23 cellular contexts compared by ENCODE assay signal in the genomic region with DNA sequence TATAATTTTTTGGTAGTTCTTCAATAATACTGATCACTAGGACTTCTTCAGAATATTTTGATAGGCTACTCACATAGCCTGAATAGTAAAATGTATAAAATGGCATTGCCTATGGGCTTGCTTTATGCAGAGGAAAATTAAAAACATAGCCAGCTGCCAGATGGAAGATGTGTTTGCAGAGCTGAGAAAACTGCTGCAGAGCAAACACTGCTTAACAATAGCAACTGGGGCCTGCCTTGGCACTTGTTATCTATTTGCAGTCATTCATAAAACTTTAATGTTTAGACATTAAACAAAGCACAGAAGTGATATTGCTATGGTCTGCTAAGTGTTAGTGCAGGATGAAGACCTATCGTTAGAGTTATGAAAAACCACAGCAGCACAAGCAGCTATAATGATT.
A peak's percentile ranks its signal among the peaks of the same experiment; 100 is the strongest.
DNase-seq lines count a peak whose midpoint lies in the region; ATAC-seq and TF ChIP-seq lines count a peak whose summit lies in the region.
"Had no signal": no experiment of that assay in that cellular context is flagged by ENCODE, and none has a peak within 500 bp of the region (broad histone marks: within the 10 kb centered on the region; RNA-seq: fewer than 3 reads in every experiment).

No MANE protein-coding gene starts in this region.

- intact Hi-C loops in mucosa of descending colon (cut with DNase I, micrococcal nuclease) = no loop called here

- H3K9me3 Mint-ChIP-seq in progenitor cell of endocrine pancreas (ENCODE audit: low read depth) = no peaks in the 10 kb centered on the region
- H3K9me3 Mint-ChIP-seq in mesothelial cell of epicardium = no peaks in the 10 kb centered on the region
- H3K9me3 Mint-ChIP-seq: activated naive CD4-positive, alpha-beta T cell treated with anti-CD3 and anti-CD28 coated beads, Interleukin-2, amount 50 U/mL, for 72 hours; neural crest cell had no signal

- H3K36me3 Mint-ChIP-seq in progenitor cell of endocrine pancreas (ENCODE audit: insufficient read depth) (no peaks in the 10 kb centered on the region), mesothelial cell of epicardium (no peaks in the 10 kb centered on the region)
- H3K36me3 Mint-ChIP-seq: activated naive CD4-positive, alpha-beta T cell treated with anti-CD3 and anti-CD28 coated beads, Interleukin-2, amount 50 U/mL, for 72 hours; CD4-positive, alpha-beta memory T cell; immature natural killer cell had no signal

- H3K4me1 Mint-ChIP-seq in progenitor cell of endocrine pancreas (ENCODE audit: low read depth) = peaks cover 40% of the 10 kb centered on the region
- no peaks in the 10 kb centered on the region for H3K4me1 Mint-ChIP-seq in mesothelial cell of epicardium
- H3K4me1 Mint-ChIP-seq: CD4-positive, alpha-beta memory T cell; immature natural killer cell; neural crest cell had no signal

- H3K27me3 Mint-ChIP-seq in progenitor cell of endocrine pancreas (no peaks in the 10 kb centered on the region), mesothelial cell of epicardium (ENCODE audit: low read depth) (peaks cover 3% of the 10 kb centered on the region)
- H3K27me3 Mint-ChIP-seq: stimulated activated naive CD8-positive, alpha-beta T cell treated with anti-CD3 and anti-CD28 coated beads, Interleukin-15, Interleukin-2, amounts not matched to agents 100 ng/mL and 50 ng/mL, for 24 hours had no signal

- H3K4me3 Mint-ChIP-seq in progenitor cell of endocrine pancreas (ENCODE audit: low read depth) (no peak overlapping the region), mesothelial cell of epicardium (no peak overlapping the region)
- H3K4me3 Mint-ChIP-seq: CD4-positive, alpha-beta memory T cell; immature natural killer cell; neural crest cell; stimulated activated naive CD8-positive, alpha-beta T cell treated with anti-CD3 and anti-CD28 coated beads, Interleukin-15, Interleukin-2, amounts not matched to agents 100 ng/mL and 50 ng/mL, for 24 hours had no signal

- ATAC-seq in mucosa of descending colon (peak; percentile 92), GM21576 (IDR thresholded peaks at IDR 0.05; ENCODE audit: unreplicated experiment) (no peak)
- ATAC-seq: activated naive CD4-positive, alpha-beta T cell treated with anti-CD3 and anti-CD28 coated beads, Interleukin-2, amount 50 U/mL, for 72 hours; foreskin keratinocyte; psoas muscle had no signal

- H3K36me3 ChIP-seq in mucosa of descending colon (ENCODE audit: low read depth) = no peaks in the 10 kb centered on the region
- H3K36me3 ChIP-seq: left ventricle myocardium inferior, tibial nerve had no signal

- no peak overlapping the region for H3K4me3 ChIP-seq in mucosa of descending colon
- H3K4me3 ChIP-seq: left ventricle myocardium inferior, psoas muscle, skin epidermis, tibial nerve had no signal

- H3K4me1 ChIP-seq in mucosa of descending colon (ENCODE audit: low read depth) = peaks cover 6% of the 10 kb centered on the region
- H3K4me1 ChIP-seq: foreskin keratinocyte, left ventricle myocardium inferior, psoas muscle, tibial nerve had no signal

- DNase-seq in NCI-H1092 (lab: John Stamatoyannopoulos, UW) (peak; percentile 92), NCI-H187 treated with DMSO at 0.1 percent for 48 hours (lab: John Stamatoyannopoulos, UW) (peak; percentile 60), NCI-H510A (lab: John Stamatoyannopoulos, UW) (peak; percentile 88), mucosa of descending colon (peak in 1 of 3 donors; percentile 33), progenitor cell of endocrine pancreas (ENCODE audit: low spot score, unreplicated experiment) (no peak), mesothelial cell of epicardium (ENCODE audit: low spot score in 2 of 2, unreplicated experiment in 2 of 2) (no peak)
- DNase-seq: activated CD4-positive, alpha-beta T cell treated with anti-CD3 and anti-CD28 coated beads for 1 hour; CD4-positive, alpha-beta memory T cell; cerebellar nuclear complex; erythroblast; foreskin keratinocyte; immature natural killer cell; left ventricle myocardium inferior; NCI-H446 treated with DMSO at 0.1 percent for 48 hours; psoas muscle; Right ventricle myocardium superior; stimulated activated CD4-positive, alpha-beta T cell treated with anti-CD3 and anti-CD28 coated beads, Interleukin-4, amount 100 ng/mL, for 1 hour had no signal

- H3K9me3 ChIP-seq in mucosa of descending colon = no peaks in the 10 kb centered on the region
- H3K9me3 ChIP-seq: left ventricle myocardium inferior, psoas muscle, tibial nerve had no signal

- H3K27ac Mint-ChIP-seq in progenitor cell of endocrine pancreas = no peak overlapping the region
- H3K27ac Mint-ChIP-seq in mesothelial cell of epicardium = no peak overlapping the region
- H3K27ac Mint-ChIP-seq: activated naive CD4-positive, alpha-beta T cell treated with anti-CD3 and anti-CD28 coated beads, Interleukin-2, amount 50 U/mL, for 72 hours; CD4-positive, alpha-beta memory T cell; immature natural killer cell; stimulated activated naive CD8-positive, alpha-beta T cell treated with anti-CD3 and anti-CD28 coated beads, Interleukin-15, Interleukin-2, amounts not matched to agents 100 ng/mL and 50 ng/mL, for 24 hours had no signal

- no peak for TF ChIP-seq CTCF in mucosa of descending colon (IDR thresholded peaks at IDR 0.05)
- no peak for TF ChIP-seq CTCF in progenitor cell of endocrine pancreas (IDR thresholded peaks at IDR 0.05; ENCODE audit: unreplicated experiment)
- TF ChIP-seq CTCF in mesothelial cell of epicardium (IDR thresholded peaks at IDR 0.05; ENCODE audit: unreplicated experiment) = no peak

Comparison
In these comparisons a context has a peak if more than half of its experiments do, and no peak if none do; other contexts are left out.
1. DNase-seq: peak in NCI-H1092 (single experiment), NCI-H187 treated with DMSO at 0.1 percent for 48 hours (single experiment) and NCI-H510A (single experiment); none in progenitor cell of endocrine pancreas (single experiment) and mesothelial cell of epicardium (0 of 2).